Comparison of ENCODE assay signal across 12 cellular contexts in genomic region chr16:19346335-19346922, GRCh38.
"Had no signal": no experiment of that assay in that cellular context is flagged by ENCODE, and none has a peak within 500 bp of the region (broad histone marks: within the 10 kb centered on the region; RNA-seq: fewer than 3 reads in every experiment).

No MANE protein-coding gene starts in this region.

- H3K36me3 ChIP-seq: gastrocnemius medialis, heart right ventricle, left lung, spleen, tibial nerve had no signal

- H2AFZ ChIP-seq: parathyroid adenoma had no signal

- H3K79me2 ChIP-seq: parathyroid adenoma had no signal

- H3K4me3 ChIP-seq: gastrocnemius medialis, heart right ventricle, left lung, spleen, tibial nerve had no signal

- H3K27ac ChIP-seq: gastrocnemius medialis, heart right ventricle, parathyroid adenoma, spleen, tibial nerve had no signal

- H3K9me3 ChIP-seq: gastrocnemius medialis, left lung, spleen, tibial nerve had no signal

- H3K4me1 ChIP-seq: gastrocnemius medialis, heart right ventricle, parathyroid adenoma, spleen, tibial nerve had no signal

- DNase-seq: activated CD4-positive, alpha-beta memory T cell treated with anti-CD3 and anti-CD28 coated beads, Interleukin-2, amount 10 ng/mL, durations not matched to agents 7 days and 5 days; activated CD4-positive, alpha-beta T cell treated with anti-CD3 and anti-CD28 coated beads for 48 hours; activated CD4-positive, CD25-positive, alpha-beta regulatory T cell; activated CD8-positive, alpha-beta memory T cell treated with anti-CD3 and anti-CD28 coated beads, Interleukin-2, amount 10 ng/mL, durations not matched to agents 7 days and 5 days; effector CD4-positive, alpha-beta T cell; gastrocnemius medialis; heart right ventricle; left lung; midbrain; spleen had no signal
